ENCODE assay signal across 2 cellular contexts in the genomic region with DNA sequence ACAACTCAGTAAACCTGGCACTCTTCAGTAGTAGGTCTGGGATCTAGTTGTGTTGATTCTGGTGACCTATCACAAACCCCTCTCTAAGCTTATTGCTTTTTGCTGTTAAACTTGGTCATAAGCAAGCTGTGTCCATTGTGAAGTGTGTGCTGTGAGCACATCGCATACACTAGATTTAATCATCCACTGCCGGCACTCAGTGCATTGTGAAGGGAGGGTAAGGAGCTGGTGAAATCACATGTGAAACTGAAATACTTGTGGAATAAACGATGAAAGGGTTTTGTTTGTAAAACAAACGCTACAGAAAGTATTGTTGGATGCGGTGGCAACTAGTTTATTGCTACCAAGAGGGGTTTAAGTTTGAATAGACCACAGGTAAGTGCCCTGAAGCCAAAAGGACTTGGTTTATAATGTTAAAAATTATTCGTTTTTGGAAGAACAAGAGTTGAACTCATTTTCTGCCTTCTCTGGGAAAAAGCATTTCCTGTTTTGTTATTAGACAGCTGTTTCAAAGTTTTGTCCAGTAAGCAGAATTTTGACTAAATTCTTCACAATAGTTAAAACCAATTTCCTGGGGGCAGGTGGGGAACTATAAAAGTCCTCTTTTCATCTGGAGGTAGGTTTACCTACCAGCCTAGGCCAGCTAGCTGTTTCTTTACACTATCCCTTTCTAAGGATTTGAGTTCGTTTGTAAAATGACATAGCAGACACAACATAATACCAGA.
A peak's percentile ranks its signal among the peaks of the same experiment; 100 is the strongest.
TF ChIP-seq lines count a peak whose summit lies in the region.

No MANE protein-coding gene starts in this region.

TF ChIP-seq in A549, 52 proteins besides CTCF, POLR2A, EP300 and RAD21:
- TF ChIP-seq FOXS1 (CRISPR knock-in tag; IDR thresholded peaks at IDR 0.05) (no peak), MAFK (IDR thresholded peaks at IDR 0.05; ENCODE audit: partially characterized antibody) (peak; percentile 59), JUNB (IDR thresholded peaks at IDR 0.05) (no peak)

TF ChIP-seq in IMR-90, 13 proteins besides CTCF, POLR2A, EP300 and RAD21:
- peak; percentile 70; the same call in 1 of the 2 replicates for TF ChIP-seq MAFK (IDR thresholded peaks at IDR 0.05; ENCODE audit: low read depth, low read length)
- TF ChIP-seq RFX5 (IDR thresholded peaks at IDR 0.05; ENCODE audit: low read depth, low read length), result no peak
TF ChIP-seq in IMR-90: peak in this region for 1.
